ENCODE assay signal across 15 cellular contexts in genomic region chr12:1527789-1528188, GRCh38.
DNase-seq lines count a peak whose midpoint lies in the region; ATAC-seq, FAIRE-seq and TF ChIP-seq lines count a peak whose summit lies in the region.
"Had no signal": no experiment of that assay in that cellular context is flagged by ENCODE, and none has a peak within 500 bp of the region (broad histone marks: within the 10 kb centered on the region; RNA-seq: fewer than 3 reads in every experiment).

No MANE protein-coding gene starts in this region.

- H3K4me1 Mint-ChIP-seq in brain, result peaks cover 24% of the 10 kb centered on the region

- ATAC-seq in HG03354 (IDR thresholded peaks at IDR 0.05; ENCODE audit: poor library complexity, severe bottlenecking, unreplicated experiment), result no peak
- no peak for ATAC-seq in GM21737 (IDR thresholded peaks at IDR 0.05; ENCODE audit: unreplicated experiment)
- no peak for ATAC-seq in sciatic nerve
- no peak for ATAC-seq in GM21576 (IDR thresholded peaks at IDR 0.05; ENCODE audit: unreplicated experiment)
- ATAC-seq: left lung, WTC11 had no signal

- H3K4me3 Mint-ChIP-seq in brain, result peak overlapping the region in 3 of 5 experiments; percentile 11 to 18 (median 16)
- H3K4me3 Mint-ChIP-seq: B cell, WTC11 had no signal

- FAIRE-seq in HTR-8/SVneo (lab: Jason Lieb, UNC), result peak; percentile 98
- FAIRE-seq: G401.6 had no signal

- intact Hi-C loops in sciatic nerve (cut with DNase I), result no loop called here

- peak; percentile 77 for DNase-seq in AG08396 (ENCODE audit: low spot score)
- peak; percentile 88 for DNase-seq in HTR-8/SVneo (ENCODE audit: insufficient read length, low spot score)
- DNase-seq in iris pigment epithelial cell (ENCODE audit: low read depth), result peak; percentile 79
- no peak for DNase-seq in sciatic nerve (ENCODE audit: low spot score)
- DNase-seq: activated T-cell treated with anti-CD3 and anti-CD28 coated beads for 4 hours, left lung, NCI-H1436, SIG-M5 had no signal

- no peak for TF ChIP-seq CTCF in brain (conservative IDR thresholded peaks at IDR 0.05)

- peaks cover 0 to 6% (median 0%) of the 10 kb centered on the region in 5 experiments for H3K9me3 Mint-ChIP-seq in brain
- H3K9me3 Mint-ChIP-seq: WTC11 had no signal

- no peaks in the 10 kb centered on the region for H3K36me3 Mint-ChIP-seq in brain
- H3K36me3 Mint-ChIP-seq: WTC11 had no signal

- H3K27ac Mint-ChIP-seq in brain, result no peak overlapping the region
- H3K27ac Mint-ChIP-seq: B cell, WTC11 had no signal

- H3K27me3 Mint-ChIP-seq in brain, result peaks cover 5% of the 10 kb centered on the region
